Comparison of ENCODE assay signal across 24 cellular contexts in genomic region chr3:127017781-127018180, GRCh38. TPM values are rescaled to one million over a fixed set of nuclear protein-coding genes. Genes with fewer than 3 reads are reported as not detected.
DNase-seq lines count a peak whose midpoint lies in the region; ATAC-seq and TF ChIP-seq lines count a peak whose summit lies in the region.
"Had no signal": no experiment of that assay in that cellular context is flagged by ENCODE, and none has a peak within 500 bp of the region (broad histone marks: within the 10 kb centered on the region; RNA-seq: fewer than 3 reads in every experiment).

No MANE protein-coding gene starts in this region.

- no peak overlapping the region for H3K4me2 ChIP-seq in IMR-90 (ENCODE audit: low read depth, low read length)
- no peak overlapping the region for H3K4me2 ChIP-seq in mesenchymal stem cell (ENCODE audit: low read length, poor library complexity, severe bottlenecking)
- H3K4me2 ChIP-seq: BLaER1 had no signal

- H3K23ac ChIP-seq in IMR-90 (ENCODE audit: low read depth, low read length) (no peak overlapping the region), mesenchymal stem cell (ENCODE audit: low read length in 2 of 2) (no peak overlapping the region)

- H3K79me1 ChIP-seq in IMR-90 (ENCODE audit: low read depth in 1 of 2, low read length in 2 of 2) (peaks cover under 1 to 18% of the 10 kb centered on the region in 2 experiments; a peak in 1 of 4 replicates), mesenchymal stem cell (replicated peaks; ENCODE audit: low read length, poor library complexity, severe bottlenecking) (peaks cover 48% of the 10 kb centered on the region)

- CTCF ChIA-PET in IMR-90 (lab: Yijun Ruan, JAX): no interaction called here

- H2BK12ac ChIP-seq in mesenchymal stem cell (ENCODE audit: low read length in 2 of 2): no peak overlapping the region

- peaks cover 12% of the 10 kb centered on the region for H3K4me1 ChIP-seq in IMR-90 (ENCODE audit: control insufficient read depth, insufficient read depth, low read length)
- peaks cover 22% of the 10 kb centered on the region for H3K4me1 ChIP-seq in mesenchymal stem cell (ENCODE audit: control insufficient read depth, insufficient read depth, low read depth, low read length)
- no peaks in the 10 kb centered on the region for H3K4me1 ChIP-seq in upper lobe of right lung

- H4K91ac ChIP-seq in IMR-90 (ENCODE audit: insufficient read depth, low read depth, low read length): no peak overlapping the region
- H4K91ac ChIP-seq in mesenchymal stem cell (ENCODE audit: low read length): peak overlapping the region; percentile 16

- no peak overlapping the region for H2AK9ac ChIP-seq in IMR-90 (replicated peaks; ENCODE audit: low read depth, low read length, poor library complexity)

- POLR2A ChIA-PET in IMR-90 (lab: Charles Lee; ENCODE audit: unreplicated experiment): no interaction called here

- no peak overlapping the region for H4K5ac ChIP-seq in IMR-90 (ENCODE audit: low read depth, low read length)

- TF ChIP-seq POLR2A in IMR-90 (IDR thresholded peaks at IDR 0.05; ENCODE audit: low read depth, low read length): no peak

- dilution Hi-C loops in IMR-90 (cut with HindIII; ENCODE audit: low sequenced_read_pairs, unreplicated experiment): no loop called here

- 98% methylated on average over 8 of the region's 17 CpGs; no CpG with 5 or more reads in 1 of the 2 experiments for WGBS in IMR-90 (ENCODE audit: extremely low coverage in 2 of 2, insufficient read length in 1 of 2), 2 experiments
- 97% methylated on average over 17 of the region's 17 CpGs for WGBS in mesenchymal stem cell

- H3K4ac ChIP-seq in IMR-90 (ENCODE audit: low read depth, low read length) (no peak overlapping the region), mesenchymal stem cell (ENCODE audit: low read depth in 1 of 2, low read length in 2 of 2) (no peak overlapping the region)

- H3K18ac ChIP-seq in IMR-90 (ENCODE audit: low read depth, low read length) (no peak overlapping the region), mesenchymal stem cell (ENCODE audit: low read depth in 1 of 2, low read length in 2 of 2) (peak overlapping the region in 1 of 2 experiments; percentile 23)

- H3K4me3 ChIP-seq in H7 (ENCODE audit: insufficient read depth, low read depth, low read length) (no peak overlapping the region), IMR-90 (ENCODE audit: insufficient read depth, low read depth, low read length) (no peak overlapping the region), mesenchymal stem cell (ENCODE audit: insufficient read depth in 1 of 2, low read depth in 1 of 2, low read length in 2 of 2) (no peak overlapping the region), upper lobe of right lung (no peak overlapping the region)
- H3K4me3 ChIP-seq: BLaER1, GM12878 had no signal

- H2AFZ ChIP-seq in IMR-90 (replicated peaks; ENCODE audit: low read length, poor library complexity) (no peak overlapping the region), mesenchymal stem cell (ENCODE audit: low read depth, low read length) (no peak overlapping the region)

- H2BK20ac ChIP-seq in IMR-90 (ENCODE audit: low read depth, low read length): no peak overlapping the region

- H3K56ac ChIP-seq in IMR-90 (ENCODE audit: extremely low read depth, insufficient read depth, low read length): no peak overlapping the region

- H3K27me3 ChIP-seq in H7 (ENCODE audit: control insufficient read depth, insufficient read depth, low read length) (no peaks in the 10 kb centered on the region), IMR-90 (ENCODE audit: control insufficient read depth, insufficient read depth, low read length) (no peaks in the 10 kb centered on the region), mesenchymal stem cell (ENCODE audit: control insufficient read depth in 1 of 2, insufficient read depth in 1 of 2, low read length in 2 of 2) (no peaks in the 10 kb centered on the region), upper lobe of right lung (no peaks in the 10 kb centered on the region)
- H3K27me3 ChIP-seq: BE2C, BLaER1 had no signal

- ATAC-seq in IMR-90 (ENCODE audit: low read depth): no peak
- no peak for ATAC-seq in HG03175 (IDR thresholded peaks at IDR 0.05; ENCODE audit: unreplicated experiment)
- ATAC-seq in upper lobe of right lung: no peak
- ATAC-seq: GM12878 had no signal

- peaks cover 25% of the 10 kb centered on the region for H3K36me3 ChIP-seq in H7 (replicated peaks; ENCODE audit: control insufficient read depth, insufficient read depth, low read length)
- peaks cover 80% of the 10 kb centered on the region for H3K36me3 ChIP-seq in IMR-90 (ENCODE audit: control insufficient read depth, insufficient read depth, low read length)
- peaks cover 93 to 98% of the 10 kb centered on the region in 2 experiments for H3K36me3 ChIP-seq in mesenchymal stem cell (ENCODE audit: control insufficient read depth in 1 of 2, insufficient read depth in 2 of 2, low read depth in 1 of 2, low read length in 2 of 2)
- peaks cover 79% of the 10 kb centered on the region for H3K36me3 ChIP-seq in upper lobe of right lung

- H4K8ac ChIP-seq in IMR-90 (ENCODE audit: low read depth in 2 of 2, low read length in 2 of 2): no peak overlapping the region
- H4K8ac ChIP-seq in mesenchymal stem cell (ENCODE audit: low read length): no peak overlapping the region

- peaks cover 5% of the 10 kb centered on the region; the same call in 1 of the 2 replicates for H4K20me1 ChIP-seq in IMR-90 (ENCODE audit: insufficient read depth, low read length)

- H3K9me3 ChIP-seq in IMR-90 (ENCODE audit: control insufficient read depth, insufficient read depth, low read length) (no peaks in the 10 kb centered on the region), mesenchymal stem cell (ENCODE audit: control insufficient read depth, low read length) (no peaks in the 10 kb centered on the region), upper lobe of right lung (no peaks in the 10 kb centered on the region)
- H3K9me3 ChIP-seq: BE2C, BLaER1 had no signal

- H2BK120ac ChIP-seq in IMR-90 (ENCODE audit: low read depth, low read length): no peak overlapping the region
- no peak overlapping the region for H2BK120ac ChIP-seq in mesenchymal stem cell (ENCODE audit: low read depth, low read length)

- no peak overlapping the region for H2AK5ac ChIP-seq in IMR-90 (ENCODE audit: low read depth, low read length)
- no peak overlapping the region for H2AK5ac ChIP-seq in mesenchymal stem cell (ENCODE audit: low read length, severe bottlenecking)

- in situ Hi-C loops in IMR-90 (cut with MboI; ENCODE audit: low sequenced_read_pairs): no loop called here

- BruUV-seq in IMR-90 (replicated peaks; lab: Mats Ljungman, UMichigan): TSS peak; percentile 56

- H2BK5ac ChIP-seq in IMR-90 (ENCODE audit: low read depth, low read length, poor library complexity, severe bottlenecking): no peak overlapping the region
- no peak overlapping the region for H2BK5ac ChIP-seq in mesenchymal stem cell (ENCODE audit: low read depth, low read length, poor library complexity, severe bottlenecking)

- intact Hi-C loops in IMR-90 (cut with micrococcal nuclease) (no loop called here), upper lobe of right lung (cut with DNase I) (no loop called here)

- TF ChIP-seq CTCF in IMR-90 (conservative IDR thresholded peaks at IDR 0.05; ENCODE audit: low read depth, low read length): no peak
- no peak for TF ChIP-seq CTCF in upper lobe of right lung (IDR thresholded peaks at IDR 0.05)

- no peak overlapping the region for H3K14ac ChIP-seq in IMR-90 (replicated peaks; ENCODE audit: low read depth, low read length)
- H3K14ac ChIP-seq in mesenchymal stem cell (ENCODE audit: low read length in 2 of 2): no peak overlapping the region

- H3K9ac ChIP-seq in IMR-90 (ENCODE audit: low read depth, low read length): no peak overlapping the region
- H3K9ac ChIP-seq in mesenchymal stem cell (ENCODE audit: low read length): no peak overlapping the region
- H3K9ac ChIP-seq: BLaER1 had no signal

- DNase-seq in H7: peak; percentile 58
- no peak for DNase-seq in IMR-90
- no peak for DNase-seq in mesenchymal stem cell
- no peak for DNase-seq in cortex of kidney (lab: John Stamatoyannopoulos, UW)
- no peak for DNase-seq in upper lobe of right lung
- DNase-seq: 8988T; ACHN; BE2C; C1 segment of cervical spinal cord; CD4-positive, alpha-beta memory T cell; CD4-positive, CD25-positive, alpha-beta regulatory T cell; CD8-positive, alpha-beta memory T cell; COR-L47; DMS 273 treated with DMSO at 0.1 percent for 48 hours; DMS153; DMS53; DMS79; DND-41; EL; GDM1 had no signal

- H2BK15ac ChIP-seq in IMR-90 (ENCODE audit: low read depth, low read length): no peak overlapping the region
- no peak overlapping the region for H2BK15ac ChIP-seq in mesenchymal stem cell (ENCODE audit: low read depth, poor library complexity, severe bottlenecking)

- no peak for TF ChIP-seq RAD21 in IMR-90 (IDR thresholded peaks at IDR 0.05; ENCODE audit: low read length)

- H3K27ac ChIP-seq in IMR-90 (ENCODE audit: insufficient read depth, low read length): no peak overlapping the region
- H3K27ac ChIP-seq in mesenchymal stem cell (ENCODE audit: low read length, poor library complexity, severe bottlenecking): no peak overlapping the region
- no peak overlapping the region for H3K27ac ChIP-seq in upper lobe of right lung
- H3K27ac ChIP-seq: BLaER1 had no signal

- peaks cover 5% of the 10 kb centered on the region for H3K9me1 ChIP-seq in IMR-90 (ENCODE audit: insufficient read depth, low read length)

TF ChIP-seq in IMR-90, 13 proteins besides CTCF, POLR2A, EP300 and RAD21 (continues in another document):
- TF ChIP-seq RCOR1 (IDR thresholded peaks at IDR 0.05; ENCODE audit: insufficient replicate concordance, low read length) (no peak), CHD1 (IDR thresholded peaks at IDR 0.05; ENCODE audit: low read depth, low read length) (no peak), MAFK (IDR thresholded peaks at IDR 0.05; ENCODE audit: low read depth, low read length) (no peak), SMC3 (IDR thresholded peaks at IDR 0.05; ENCODE audit: low read depth, low read length) (no peak), NFE2L2 (IDR thresholded peaks at IDR 0.05; ENCODE audit: low read depth, low read length) (no peak), BHLHE40 (IDR thresholded peaks at IDR 0.05; ENCODE audit: low read depth, low read length) (no peak), MXI1 (IDR thresholded peaks at IDR 0.05; ENCODE audit: borderline replicate concordance, low read depth, low read length) (no peak), FOS (IDR thresholded peaks at IDR 0.05; ENCODE audit: low read depth, low read length) (no peak)

RNA-seq across cellular contexts. Expression of gene PLXNA1, which starts 34.9 kb away (rescaled TPM):
- 41.9 and 42.7 TPM in 2 replicates for total RNA-seq in H7 (2014; rRNA removed; shearing (Covaris generic))
- total RNA-seq in IMR-90 (2012; rRNA removed) (13.6 and 14.4 TPM in 2 replicates), upper lobe of right lung (53.5 TPM)
- 49.4 and 61.7 TPM in 2 replicates for polyA plus RNA-seq in IMR-90 (2012; rRNA removed)
- 25.5 and 52.4 TPM in 2 replicates for polyA plus RNA-seq in IMR-90 (2012; cell fraction: cytosol; rRNA removed)
- polyA plus RNA-seq in IMR-90 (2012; cell fraction: nucleus; rRNA removed; ENCODE audit: low replicate concordance): 88.7 and 218 TPM in 2 replicates
- 51.0 TPM for polyA plus RNA-seq in mesenchymal stem cell (2013, experiment 1 of 2)
- polyA plus RNA-seq in mesenchymal stem cell (2013, experiment 2 of 2): 49.9 TPM
- polyA plus RNA-seq: CD14-positive monocyte had no signal
